ENCODE assay signal across 8 cellular contexts in the genomic region with DNA sequence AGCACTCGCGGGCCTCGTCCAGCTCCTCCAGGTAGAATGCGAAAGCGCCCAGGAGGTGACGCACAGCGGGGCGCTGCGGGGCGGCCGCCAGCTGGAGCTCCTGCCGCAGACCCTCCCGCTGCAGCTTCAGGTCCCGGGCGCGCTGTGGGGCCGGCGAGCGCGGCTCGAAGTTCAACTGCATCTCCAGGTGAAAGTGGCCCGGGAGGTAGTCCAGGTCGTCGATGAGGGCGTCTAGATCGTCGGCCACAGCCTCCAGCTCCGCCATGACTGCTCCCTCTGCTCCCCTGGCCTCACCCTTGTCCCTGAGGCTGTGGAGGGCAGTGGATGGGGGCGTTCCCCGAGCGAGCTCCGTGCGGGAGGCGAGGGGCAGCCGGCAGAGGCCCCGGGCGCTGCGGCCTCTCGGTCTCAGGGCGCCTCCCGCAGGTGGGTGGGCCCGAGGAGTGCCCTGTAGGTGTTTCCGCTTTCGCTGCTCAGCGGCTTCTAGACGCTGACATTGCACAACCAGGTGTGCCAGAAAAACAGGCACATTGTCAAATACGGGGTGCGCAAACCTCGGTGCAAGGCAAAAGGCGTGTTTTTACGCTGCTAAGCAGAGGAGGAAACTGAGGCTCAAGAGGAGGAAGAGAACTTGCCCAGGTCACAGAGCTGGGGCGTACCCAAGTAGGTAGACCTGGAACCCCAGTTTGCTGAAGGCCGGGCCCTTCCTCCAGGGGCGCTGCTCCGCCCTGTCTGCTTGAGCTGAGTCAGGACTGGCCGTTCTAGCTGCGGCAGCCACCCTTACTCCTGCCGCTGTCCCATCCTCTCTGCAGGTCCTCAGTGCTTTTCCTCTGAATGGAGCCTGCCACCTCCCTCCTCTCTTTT. TPM values are rescaled to one million over a fixed set of nuclear protein-coding genes. Genes with fewer than 3 reads are reported as not detected.
A peak's percentile ranks its signal among the peaks of the same experiment; 100 is the strongest.
DNase-seq lines count a peak whose midpoint lies in the region; ATAC-seq and TF ChIP-seq lines count a peak whose summit lies in the region.

A gene (minus strand): TSS at position 425 of the 861 bp plus-strand sequence. CDS start 160 bp downstream, at position 265.

- H3K4me3 ChIP-seq in PC-3 (ENCODE audit: low read length) = peak within 1 kb of the TSS; percentile 74
- peak within 1 kb of the TSS; percentile 56 for H3K4me3 ChIP-seq in left ventricle myocardium inferior
- peak within 1 kb of the TSS; percentile 45 for H3K4me3 ChIP-seq in smooth muscle cell

- H3K27ac ChIP-seq in PC-3 (ENCODE audit: low read length) = peak within 1 kb of the TSS; percentile 51
- no peak within 1 kb of the TSS for H3K27ac ChIP-seq in left ventricle myocardium inferior (replicated peaks)
- no peak within 1 kb of the TSS for H3K27ac ChIP-seq in smooth muscle cell (ENCODE audit: low read depth)

- intact Hi-C loops in PC-3 (cut with micrococcal nuclease) (no loop called here), left ventricle myocardium inferior (cut with micrococcal nuclease) (loop anchor here (10.0 kb wide), 1 partner anchor 726 kb away; no protein-coding TSS in a partner anchor)

- BruUV-seq in PC-3 (replicated peaks; lab: Mats Ljungman, UMichigan) = no TSS peak

- no peaks in the 10 kb centered on the region for H3K9me2 ChIP-seq in PC-3 (replicated peaks; ENCODE audit: low read length)

- H3K79me2 ChIP-seq in PC-3 (ENCODE audit: low read length) (peaks cover 41% of the 10 kb centered on the region), smooth muscle cell (ENCODE audit: low read depth) (no peaks in the 10 kb centered on the region)

- H3K4me1 ChIP-seq in PC-3 (ENCODE audit: insufficient read depth, low read length) (peaks cover 60% of the 10 kb centered on the region), left ventricle myocardium inferior (peaks cover 10% of the 10 kb centered on the region), smooth muscle cell (ENCODE audit: low read depth) (no peaks in the 10 kb centered on the region)

- H3K9ac ChIP-seq in PC-3 (ENCODE audit: low read length) (peak within 1 kb of the TSS; percentile 73), smooth muscle cell (ENCODE audit: low read depth) (no peak within 1 kb of the TSS)

- DNase-seq in PC-3 (peak; percentile 73), left ventricle myocardium inferior (no peak), smooth muscle cell (lab: John Stamatoyannopoulos, UW; ENCODE audit: unreplicated experiment) (no peak), NCI-H2107 treated with DMSO at 0.1 percent for 48 hours (lab: John Stamatoyannopoulos, UW; ENCODE audit: unreplicated experiment) (no peak), hippocampal formation (lab: John Stamatoyannopoulos, UW) (no peak)
- peak; percentile 54 for DNase-seq in activated gamma-delta T cell treated with anti-CD3 and anti-CD28 coated beads, Interleukin-2, amount 50 U/mL, for 16 hours (ENCODE audit: low read depth)

- peak; percentile 61 for ATAC-seq in HG02970 (IDR thresholded peaks at IDR 0.05; ENCODE audit: low FRiP score, unreplicated experiment)
- peak; percentile 79 for ATAC-seq in PC-3

- H3F3A ChIP-seq in PC-3 (ENCODE audit: low read length, unreplicated experiment) (no peaks in the 10 kb centered on the region), smooth muscle cell (ENCODE audit: low read depth) (no peaks in the 10 kb centered on the region)

- H3K9me3 ChIP-seq in PC-3 (ENCODE audit: low read length) (no peaks in the 10 kb centered on the region), left ventricle myocardium inferior (replicated peaks) (no peaks in the 10 kb centered on the region), smooth muscle cell (replicated peaks; ENCODE audit: low read depth) (no peaks in the 10 kb centered on the region)

- H3K27me3 ChIP-seq in PC-3 (ENCODE audit: low read length) (no peaks in the 10 kb centered on the region), left ventricle myocardium inferior (ENCODE audit: low read depth) (peaks cover 82% of the 10 kb centered on the region), smooth muscle cell (ENCODE audit: low read depth) (peaks cover 31% of the 10 kb centered on the region)

- peak within 1 kb of the TSS; percentile 94 for H2AFZ ChIP-seq in PC-3 (ENCODE audit: low read length)
- peak within 1 kb of the TSS; percentile 72 for H2AFZ ChIP-seq in smooth muscle cell (ENCODE audit: low read depth)

- no peaks in the 10 kb centered on the region for H4K20me1 ChIP-seq in PC-3 (ENCODE audit: low read length)
- no peaks in the 10 kb centered on the region for H4K20me1 ChIP-seq in smooth muscle cell (ENCODE audit: low read depth)

- TF ChIP-seq CTCF in PC-3 (conservative IDR thresholded peaks at IDR 0.05; ENCODE audit: low read depth, low read length) (peak; percentile 75), left ventricle myocardium inferior (IDR thresholded peaks at IDR 0.05; ENCODE audit: borderline replicate concordance) (peak; percentile 45), smooth muscle cell (IDR thresholded peaks at IDR 0.05; ENCODE audit: borderline replicate concordance, insufficient read depth, poor library complexity, severe bottlenecking) (peak; percentile 23)

- CTCF ChIA-PET in PC-3 (lab: Charles Lee) = interaction anchor here (0.5 to 1.5 kb wide), 7 partner anchors 85 to 637 kb away, joined by 3 to 14 read pairs (median 4); a partner anchor contains a TSS

- H3K36me3 ChIP-seq in PC-3 (ENCODE audit: low read depth, low read length) (no peaks in the 10 kb centered on the region), left ventricle myocardium inferior (no peaks in the 10 kb centered on the region), smooth muscle cell (ENCODE audit: low read depth) (no peaks in the 10 kb centered on the region)

- peak within 1 kb of the TSS; percentile 87 for H3K4me2 ChIP-seq in PC-3 (ENCODE audit: low read length)
- peak within 1 kb of the TSS; percentile 84 for H3K4me2 ChIP-seq in smooth muscle cell

- POLR2A ChIA-PET in PC-3 (lab: Charles Lee; ENCODE audit: unreplicated experiment) = interaction anchor here (0.6 kb wide), 2 partner anchors 85 to 693 kb away, joined by 5 to 7 read pairs; no protein-coding TSS in a partner anchor

- 29% methylated on average over 43 of the region's 58 CpGs for WGBS in smooth muscle cell (ENCODE audit: low lambda C conversion rate)

- TF ChIP-seq POLR2A in GM18526 (IDR thresholded peaks at IDR 0.05; ENCODE audit: extremely low read depth, insufficient read length) = peak; percentile 20

RNA-seq across cellular contexts. Expression of the gene that starts here (rescaled TPM):
- total RNA-seq in PC-3 (2014; rRNA removed) = 21.8 and 31.3 TPM in 2 replicates
- total RNA-seq in left ventricle myocardium inferior = 0.14 TPM
- total RNA-seq in smooth muscle cell = 1.3 TPM in 2 replicates
- 0.50 and 2.5 TPM in 2 replicates for polyA plus RNA-seq in smooth muscle cell

Comparison
In these comparisons a context has a peak if more than half of its experiments do, and no peak if none do; other contexts are left out.
1. DNase-seq: peak in PC-3 (single experiment) and activated gamma-delta T cell treated with anti-CD3 and anti-CD28 coated beads, Interleukin-2, amount 50 U/mL, for 16 hours (single experiment); none in left ventricle myocardium inferior (single experiment), smooth muscle cell (single experiment), NCI-H2107 treated with DMSO at 0.1 percent for 48 hours (single experiment) and hippocampal formation (0 of 2).
2. CTCF ChIP-seq: peak in every context shown above with its lines; median percentile 75 in PC-3; 45 in left ventricle myocardium inferior; 23 in smooth muscle cell.
3. Peak in every context shown above with its lines, with median percentiles within 50 percentile points of each other: H3K4me3 ChIP-seq.